Comparison of ENCODE assay signal across 24 cellular contexts in the genomic region with DNA sequence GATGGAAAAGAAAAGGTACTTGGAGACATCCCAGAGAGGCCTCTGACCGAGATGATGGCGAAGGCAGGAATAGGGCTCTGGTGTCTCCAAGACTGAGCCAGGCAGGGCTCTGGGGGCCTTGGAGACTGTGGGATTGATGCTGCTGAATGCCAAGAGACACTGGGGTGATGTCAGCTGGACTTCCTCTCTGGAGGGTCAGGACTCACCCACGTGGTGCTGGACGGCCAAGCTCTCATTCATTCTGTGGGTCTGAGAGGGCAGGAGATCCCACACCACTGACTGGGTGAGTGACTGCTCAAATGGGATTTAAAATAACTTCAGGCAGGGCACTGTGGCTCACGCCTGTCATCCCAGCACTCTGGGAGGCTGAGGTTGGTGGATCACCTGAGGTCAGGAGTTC.
A peak's percentile ranks its signal among the peaks of the same experiment; 100 is the strongest.
DNase-seq lines count a peak whose midpoint lies in the region; ATAC-seq and TF ChIP-seq lines count a peak whose summit lies in the region.
"Had no signal": no experiment of that assay in that cellular context is flagged by ENCODE, and none has a peak within 500 bp of the region (broad histone marks: within the 10 kb centered on the region; RNA-seq: fewer than 3 reads in every experiment).

No MANE protein-coding gene starts in this region.

- ATAC-seq in SK-N-SH treated with all-trans-retinoic acid at 6 μM for 48 hours = no peak
- ATAC-seq: GM12878 had no signal

- H3K27me3 ChIP-seq in SK-N-SH (ENCODE audit: insufficient read depth) (peaks cover 5% of the 10 kb centered on the region; the same call in 1 of the 2 replicates), spleen (replicated peaks in 1 of 7) (no peaks in the 10 kb centered on the region)
- H3K27me3 ChIP-seq: BLaER1 had no signal

- H3K4me2 ChIP-seq in SK-N-SH = no peak overlapping the region
- H3K4me2 ChIP-seq: BLaER1, PC-9 had no signal

- no peaks in the 10 kb centered on the region for H3K79me2 ChIP-seq in SK-N-SH (ENCODE audit: insufficient read depth)

- H3K9ac ChIP-seq in SK-N-SH = no peak overlapping the region
- H3K9ac ChIP-seq: BLaER1 had no signal

- intact Hi-C loops in spleen (cut with DNase I; ENCODE audit: low total_unique reads) = no loop called here

- no peaks in the 10 kb centered on the region for H4K20me1 ChIP-seq in SK-N-SH (ENCODE audit: insufficient read depth)
- H4K20me1 ChIP-seq: BLaER1 had no signal

- H3K4me3 ChIP-seq in SK-N-SH (ENCODE audit: low read depth in 2 of 2, low read length in 1 of 2) (no peak overlapping the region), spleen (no peak overlapping the region)
- H3K4me3 ChIP-seq: BLaER1, GM12878, PC-9 had no signal

- DNase-seq in SK-N-SH (peak; percentile 5), foreskin melanocyte (peak; percentile 14), lung microvascular endothelial cell (ENCODE audit: low read depth in 2 of 2) (peak; percentile 28 to 51), spleen (peak; percentile 30), NCI-H69 (lab: John Stamatoyannopoulos, UW) (no peak), COLO668 (lab: John Stamatoyannopoulos, UW; ENCODE audit: unreplicated experiment) (no peak)
- no peak for DNase-seq in activated naive CD4-positive, alpha-beta T cell treated with anti-CD3 and anti-CD28 coated beads, Interleukin-2, amount 50 U/mL, for 16 hours
- DNase-seq: ACHN; CD4-positive, alpha-beta T cell; DND-41; KBM-7; MM.1S; NCI-H1048; NCI-H1417 treated with DMSO at 0.1 percent for 48 hours; NCI-H187 treated with DMSO at 0.1 percent for 48 hours; NCI-H2107; NCI-H446 treated with DMSO at 0.1 percent for 48 hours; NCI-H748 treated with DMSO at 0.1 percent for 48 hours; PC-9; RPMI8226 had no signal

- no peak overlapping the region for H2AFZ ChIP-seq in SK-N-SH (ENCODE audit: low read depth)
- H2AFZ ChIP-seq: PC-9 had no signal

- TF ChIP-seq CTCF in SK-N-SH (IDR thresholded peaks at IDR 0.05) = no peak
- no peak for TF ChIP-seq CTCF in spleen (IDR thresholded peaks at IDR 0.05 in 8 of 11, conservative IDR thresholded peaks at IDR 0.05 in 3 of 11)

- H3K9me3 ChIP-seq in SK-N-SH (no peaks in the 10 kb centered on the region), spleen (peaks cover 0 to 6% (median 0%) of the 10 kb centered on the region in 8 donors)

- H3K4me1 ChIP-seq in SK-N-SH (ENCODE audit: control insufficient read depth in 1 of 2, insufficient read depth in 2 of 2, low read depth in 1 of 2, low read length in 1 of 2) (no peaks in the 10 kb centered on the region), spleen (peaks cover 0 to 17% (median 11%) of the 10 kb centered on the region in 6 donors)

- H3K9me2 ChIP-seq in SK-N-SH = no peaks in the 10 kb centered on the region

- CTCF ChIA-PET in SK-N-SH (lab: Yijun Ruan, JAX) = interaction anchor here (1.7 to 5.0 kb wide), 3 partner anchors 13 to 274 kb away, joined by 6 to 44 read pairs (median 35); no protein-coding TSS in a partner anchor

- no peak for TF ChIP-seq POLR2A in spleen (IDR thresholded peaks at IDR 0.05)

- H3F3A ChIP-seq in SK-N-SH (replicated peaks; ENCODE audit: insufficient read depth) = no peaks in the 10 kb centered on the region

- no peak overlapping the region for H3K27ac ChIP-seq in SK-N-SH (ENCODE audit: low read depth in 2 of 2, low read length in 1 of 2)
- H3K27ac ChIP-seq in spleen = peak overlapping the region in 4 of 8 donors; percentile 69 to 75 (median 72)
- H3K27ac ChIP-seq: 22Rv1, BLaER1, PC-9 had no signal

- POLR2A ChIA-PET in SK-N-SH (lab: Yijun Ruan, JAX) = no interaction called here

- H3K36me3 ChIP-seq in SK-N-SH (replicated peaks in 1 of 2; ENCODE audit: control insufficient read depth in 1 of 2, insufficient read depth in 2 of 2, low read length in 1 of 2) (no peaks in the 10 kb centered on the region), spleen (no peaks in the 10 kb centered on the region)
- H3K36me3 ChIP-seq: BLaER1 had no signal

- TF ChIP-seq RAD21 in SK-N-SH (IDR thresholded peaks at IDR 0.05; ENCODE audit: low read length) = no peak

- TF ChIP-seq EP300 in SK-N-SH (IDR thresholded peaks at IDR 0.05; ENCODE audit: borderline replicate concordance in 1 of 2, low read depth in 1 of 2, low read length in 1 of 2) = no peak

- 72% methylated on average over 3 of the region's 5 CpGs for WGBS in SK-N-SH (ENCODE audit: low lambda C conversion rate)
- 72 to 86% (median 73%) methylated on average over 5 of the region's 5 CpGs for WGBS in spleen, 5 donors

TF ChIP-seq in SK-N-SH, 30 proteins besides CTCF, POLR2A, EP300 and RAD21 (continues in another document):
- TF ChIP-seq YY1 (IDR thresholded peaks at IDR 0.05; ENCODE audit: low read depth) = no peak
- TF ChIP-seq RCOR1 (IDR thresholded peaks at IDR 0.05; ENCODE audit: low read length) = no peak
- TF ChIP-seq, protein P1, sequence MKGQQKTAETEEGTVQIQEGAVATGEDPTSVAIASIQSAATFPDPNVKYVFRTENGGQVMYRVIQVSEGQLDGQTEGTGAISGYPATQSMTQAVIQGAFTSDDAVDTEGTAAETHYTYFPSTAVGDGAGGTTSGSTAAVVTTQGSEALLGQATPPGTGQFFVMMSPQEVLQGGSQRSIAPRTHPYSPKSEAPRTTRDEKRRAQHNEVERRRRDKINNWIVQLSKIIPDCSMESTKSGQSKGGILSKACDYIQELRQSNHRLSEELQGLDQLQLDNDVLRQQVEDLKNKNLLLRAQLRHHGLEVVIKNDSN (IDR thresholded peaks at IDR 0.05; ENCODE audit: borderline replicate concordance, low read depth) = no peak
- no peak for TF ChIP-seq CHD2 (IDR thresholded peaks at IDR 0.05; ENCODE audit: low read length, partially characterized antibody)
- no peak for TF ChIP-seq NRF1 (IDR thresholded peaks at IDR 0.05; ENCODE audit: low read depth, low read length)
- no peak for TF ChIP-seq FOSL2 (IDR thresholded peaks at IDR 0.05; ENCODE audit: borderline replicate concordance, low read depth)
- TF ChIP-seq, protein P2, sequence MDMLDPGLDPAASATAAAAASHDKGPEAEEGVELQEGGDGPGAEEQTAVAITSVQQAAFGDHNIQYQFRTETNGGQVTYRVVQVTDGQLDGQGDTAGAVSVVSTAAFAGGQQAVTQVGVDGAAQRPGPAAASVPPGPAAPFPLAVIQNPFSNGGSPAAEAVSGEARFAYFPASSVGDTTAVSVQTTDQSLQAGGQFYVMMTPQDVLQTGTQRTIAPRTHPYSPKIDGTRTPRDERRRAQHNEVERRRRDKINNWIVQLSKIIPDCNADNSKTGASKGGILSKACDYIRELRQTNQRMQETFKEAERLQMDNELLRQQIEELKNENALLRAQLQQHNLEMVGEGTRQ (IDR thresholded peaks at IDR 0.05; ENCODE audit: borderline replicate concordance, low read depth, low read length) = no peak
- TF ChIP-seq, protein P3, sequence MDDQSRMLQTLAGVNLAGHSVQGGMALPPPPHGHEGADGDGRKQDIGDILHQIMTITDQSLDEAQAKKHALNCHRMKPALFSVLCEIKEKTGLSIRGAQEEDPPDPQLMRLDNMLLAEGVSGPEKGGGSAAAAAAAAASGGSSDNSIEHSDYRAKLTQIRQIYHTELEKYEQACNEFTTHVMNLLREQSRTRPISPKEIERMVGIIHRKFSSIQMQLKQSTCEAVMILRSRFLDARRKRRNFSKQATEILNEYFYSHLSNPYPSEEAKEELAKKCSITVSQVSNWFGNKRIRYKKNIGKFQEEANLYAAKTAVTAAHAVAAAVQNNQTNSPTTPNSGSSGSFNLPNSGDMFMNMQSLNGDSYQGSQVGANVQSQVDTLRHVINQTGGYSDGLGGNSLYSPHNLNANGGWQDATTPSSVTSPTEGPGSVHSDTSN (IDR thresholded peaks at IDR 0.05) = no peak
- TF ChIP-seq RFX5 (IDR thresholded peaks at IDR 0.05; ENCODE audit: low read length) = no peak

TF ChIP-seq in SK-N-SH treated with all-trans-retinoic acid at 6 μM for 48 hours, 23 proteins besides CTCF, POLR2A, EP300 and RAD21:
- no peak for TF ChIP-seq ZNF565 (CRISPR knock-in tag; conservative IDR thresholded peaks at IDR 0.05; ENCODE audit: low read depth)

Comparison
In these comparisons a context has a peak if more than half of its experiments do, and no peak if none do; other contexts are left out.
1. DNase-seq: peak in SK-N-SH (single experiment), foreskin melanocyte (single experiment), lung microvascular endothelial cell (2 of 2) and spleen (single experiment); none in NCI-H69 (single experiment), COLO668 (single experiment) and activated naive CD4-positive, alpha-beta T cell treated with anti-CD3 and anti-CD28 coated beads, Interleukin-2, amount 50 U/mL, for 16 hours (single experiment).